Comparison of ENCODE assay signal across 18 cellular contexts in the genomic region with DNA sequence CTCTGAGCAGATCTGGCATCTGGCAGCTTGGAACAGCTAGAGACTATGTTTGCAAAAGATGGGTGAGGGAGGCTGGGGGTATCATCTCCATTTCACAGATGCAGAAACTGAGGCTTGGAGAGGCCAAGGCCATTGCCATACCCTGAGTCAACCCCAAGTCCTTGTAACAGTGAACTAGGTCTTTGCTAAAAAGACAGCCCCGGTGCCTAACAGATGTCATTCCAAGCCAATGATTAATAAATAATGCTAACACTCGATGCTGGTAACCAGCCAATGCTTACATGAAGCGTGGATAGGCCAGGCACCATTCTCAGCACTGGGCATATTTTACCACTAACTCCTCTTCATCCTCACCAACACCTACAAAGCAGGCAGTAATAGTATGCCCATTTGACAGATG.
DNase-seq lines count a peak whose midpoint lies in the region; ATAC-seq and TF ChIP-seq lines count a peak whose summit lies in the region.
"Had no signal": no experiment of that assay in that cellular context is flagged by ENCODE, and none has a peak within 500 bp of the region (broad histone marks: within the 10 kb centered on the region; RNA-seq: fewer than 3 reads in every experiment).

No MANE protein-coding gene starts in this region.

- no peak overlapping the region for H3K27ac Mint-ChIP-seq in activated T-cell treated with anti-CD3 and anti-CD28 coated beads, Interleukin-2, amount 50 U/mL, for 24 hours
- H3K27ac Mint-ChIP-seq: activated CD4-positive, alpha-beta T cell treated with anti-CD3 and anti-CD28 coated beads for 36 hours; activated naive CD4-positive, alpha-beta T cell treated with anti-CD3 and anti-CD28 coated beads, Interleukin-2, amount 50 U/mL, for 72 hours had no signal

- H3K9me3 ChIP-seq in left ventricle myocardium inferior (replicated peaks) (no peaks in the 10 kb centered on the region), thoracic aorta (no peaks in the 10 kb centered on the region)
- H3K9me3 ChIP-seq: colonic mucosa, sigmoid colon, transverse colon had no signal

- H3K9me3 Mint-ChIP-seq in activated T-cell treated with anti-CD3 and anti-CD28 coated beads, Interleukin-2, amount 50 U/mL, for 24 hours: no peaks in the 10 kb centered on the region
- H3K9me3 Mint-ChIP-seq: activated naive CD4-positive, alpha-beta T cell treated with anti-CD3 and anti-CD28 coated beads, Interleukin-2, amount 50 U/mL, for 72 hours had no signal

- no peaks in the 10 kb centered on the region for H3K36me3 Mint-ChIP-seq in activated T-cell treated with anti-CD3 and anti-CD28 coated beads, Interleukin-2, amount 50 U/mL, for 24 hours (ENCODE audit: low read depth)
- H3K36me3 Mint-ChIP-seq: activated naive CD4-positive, alpha-beta T cell treated with anti-CD3 and anti-CD28 coated beads, Interleukin-2, amount 50 U/mL, for 72 hours had no signal

- H3K36me3 ChIP-seq in left ventricle myocardium inferior: no peaks in the 10 kb centered on the region
- no peaks in the 10 kb centered on the region for H3K36me3 ChIP-seq in thoracic aorta
- H3K36me3 ChIP-seq: colonic mucosa, sigmoid colon, transverse colon had no signal

- no peaks in the 10 kb centered on the region for H3K27me3 ChIP-seq in left ventricle myocardium inferior (ENCODE audit: low read depth)
- H3K27me3 ChIP-seq in foreskin keratinocyte: no peaks in the 10 kb centered on the region
- H3K27me3 ChIP-seq in thoracic aorta (replicated peaks; ENCODE audit: insufficient read depth): no peaks in the 10 kb centered on the region

- H3K4me1 ChIP-seq in left ventricle myocardium inferior (peaks cover 62% of the 10 kb centered on the region), foreskin keratinocyte (no peaks in the 10 kb centered on the region), thoracic aorta (ENCODE audit: control insufficient read depth in 1 of 2, low read depth in 2 of 2) (peaks cover 11 to 25% of the 10 kb centered on the region in 2 donors)
- H3K4me1 ChIP-seq: colonic mucosa, transverse colon had no signal

- peaks cover 37% of the 10 kb centered on the region for H3K27me3 Mint-ChIP-seq in activated T-cell treated with anti-CD3 and anti-CD28 coated beads, Interleukin-2, amount 50 U/mL, for 24 hours

- TF ChIP-seq CTCF in left ventricle myocardium inferior (IDR thresholded peaks at IDR 0.05; ENCODE audit: borderline replicate concordance) (no peak), foreskin keratinocyte (conservative IDR thresholded peaks at IDR 0.05) (no peak), thoracic aorta (IDR thresholded peaks at IDR 0.05) (no peak)

- H3K4me3 ChIP-seq in left ventricle myocardium inferior (no peak overlapping the region), thoracic aorta (no peak overlapping the region)
- H3K4me3 ChIP-seq: colonic mucosa, lung, sigmoid colon, transverse colon had no signal

- no peak for ATAC-seq in Right ventricle myocardium inferior
- ATAC-seq in foreskin keratinocyte: no peak
- ATAC-seq in thoracic aorta (ENCODE audit: insufficient number of reproducible peaks, low FRiP score, low read depth): peak; percentile 51
- ATAC-seq in GM18867 (IDR thresholded peaks at IDR 0.05; ENCODE audit: unreplicated experiment): no peak
- ATAC-seq: activated CD4-positive, alpha-beta T cell treated with anti-CD3 and anti-CD28 coated beads for 36 hours; activated naive CD4-positive, alpha-beta T cell treated with anti-CD3 and anti-CD28 coated beads, Interleukin-2, amount 50 U/mL, for 72 hours had no signal

- no peak for DNase-seq in left ventricle myocardium inferior
- DNase-seq in Right ventricle myocardium inferior (ENCODE audit: missing footprints): no peak
- DNase-seq in astrocyte of the hippocampus (ENCODE audit: low read depth, low spot score): peak; percentile 32
- peak; percentile 55 to 72 for DNase-seq in foreskin keratinocyte
- DNase-seq in thoracic aorta (ENCODE audit: low spot score): no peak
- no peak for DNase-seq in HuH-7 (ENCODE audit: low spot score)
- DNase-seq in activated T-cell treated with anti-CD3 and anti-CD28 coated beads, Interleukin-2, amount 50 U/mL, for 24 hours: no peak
- DNase-seq: activated CD4-positive, alpha-beta T cell treated with anti-CD3 and anti-CD28 coated beads for 36 hours; Calu3; colonic mucosa; NCI-H1930; NCI-H69; sigmoid colon; stimulated activated CD4-positive, alpha-beta T cell treated with anti-CD3 and anti-CD28 coated beads, Interleukin-4, amount 100 ng/mL, for 24 hours; transverse colon had no signal

- intact Hi-C loops in left ventricle myocardium inferior (cut with micrococcal nuclease): no loop called here
- intact Hi-C loops in Right ventricle myocardium inferior (cut with DNase I): loop anchor here (1.0 kb wide), 1 partner anchor 48 kb away; no protein-coding TSS in a partner anchor

- no peaks in the 10 kb centered on the region for H3K4me1 Mint-ChIP-seq in activated T-cell treated with anti-CD3 and anti-CD28 coated beads, Interleukin-2, amount 50 U/mL, for 24 hours (ENCODE audit: low read depth)
- H3K4me1 Mint-ChIP-seq: activated CD4-positive, alpha-beta T cell treated with anti-CD3 and anti-CD28 coated beads for 36 hours had no signal

- H3K27ac ChIP-seq in left ventricle myocardium inferior (replicated peaks) (peak overlapping the region; percentile 75), foreskin keratinocyte (no peak overlapping the region), thoracic aorta (no peak overlapping the region)
- H3K27ac ChIP-seq: colonic mucosa, sigmoid colon, transverse colon had no signal

- no peak overlapping the region for H3K4me3 Mint-ChIP-seq in activated T-cell treated with anti-CD3 and anti-CD28 coated beads, Interleukin-2, amount 50 U/mL, for 24 hours
- H3K4me3 Mint-ChIP-seq: activated CD4-positive, alpha-beta T cell treated with anti-CD3 and anti-CD28 coated beads for 36 hours had no signal

Comparison
In these comparisons a context has a peak if more than half of its experiments do, and no peak if none do; other contexts are left out.
1. DNase-seq: peak in astrocyte of the hippocampus (single experiment) and foreskin keratinocyte (2 of 2); none in left ventricle myocardium inferior (single experiment), Right ventricle myocardium inferior (single experiment), thoracic aorta (single experiment), HuH-7 (single experiment) and activated T-cell treated with anti-CD3 and anti-CD28 coated beads, Interleukin-2, amount 50 U/mL, for 24 hours (single experiment).